Comparison of ENCODE assay signal across 8 cellular contexts in genomic region chr17:77254961-77255741, GRCh38.
DNase-seq lines count a peak whose midpoint lies in the region; ATAC-seq and TF ChIP-seq lines count a peak whose summit lies in the region.

No MANE protein-coding gene starts in this region.

- CTCF ChIA-PET in Panc1 (lab: Charles Lee) = interaction anchor here (0.5 to 1.6 kb wide), 9 partner anchors 10 to 267 kb away, joined by 3 to 7 read pairs (median 4); no protein-coding TSS in a partner anchor

- peak overlapping the region in 1 of 2 experiments; percentile 20; a peak in 2 of 4 replicates for H3K4me3 ChIP-seq in Panc1 (ENCODE audit: low read depth in 2 of 2, low read length in 2 of 2)
- peak overlapping the region in 1 of 4 donors; percentile 18 for H3K4me3 ChIP-seq in esophagus squamous epithelium
- no peak overlapping the region for H3K4me3 ChIP-seq in psoas muscle

- H3K4me1 ChIP-seq in Panc1 (ENCODE audit: control insufficient read depth, insufficient read depth, low read length) (peaks cover 38% of the 10 kb centered on the region), esophagus squamous epithelium (peaks cover 17 to 34% (median 31%) of the 10 kb centered on the region in 3 donors), psoas muscle (no peaks in the 10 kb centered on the region)

- ATAC-seq in Panc1 (peak; percentile 90), psoas muscle (peak in 3 of 4 donors; percentile 52 to 59 (median 57)), HG03097 (IDR thresholded peaks at IDR 0.05; ENCODE audit: low FRiP score, unreplicated experiment) (no peak)

- no peaks in the 10 kb centered on the region for H3K36me3 ChIP-seq in Panc1 (ENCODE audit: control insufficient read depth, insufficient read depth, low read length)
- H3K36me3 ChIP-seq in esophagus squamous epithelium = no peaks in the 10 kb centered on the region
- H3K36me3 ChIP-seq in psoas muscle (ENCODE audit: insufficient read depth in 1 of 2, low read depth in 1 of 2) = no peaks in the 10 kb centered on the region

- no peak for TF ChIP-seq CTCF in Panc1 (IDR thresholded peaks at IDR 0.05)
- TF ChIP-seq CTCF in esophagus squamous epithelium (IDR thresholded peaks at IDR 0.05) = peak in 2 of 6 experiments; percentile 7 to 19
- TF ChIP-seq CTCF in psoas muscle (IDR thresholded peaks at IDR 0.05) = no peak

- POLR2A ChIA-PET in Panc1 (lab: Charles Lee) = interaction anchor here (0.5 to 2.4 kb wide), 5 partner anchors 26 to 460 kb away, joined by 3 to 13 read pairs (median 3); no protein-coding TSS in a partner anchor

- H3K27ac ChIP-seq in Panc1 (ENCODE audit: low read length) (peak overlapping the region; percentile 97), esophagus squamous epithelium (peak overlapping the region; percentile 32 to 70 (median 62)), psoas muscle (no peak overlapping the region)

- intact Hi-C loops in Panc1 (cut with micrococcal nuclease; ENCODE audit: unreplicated experiment) = no loop called here
- intact Hi-C loops in esophagus squamous epithelium (cut with DNase I) = no loop called here
- intact Hi-C loops in psoas muscle (cut with DNase I) = no loop called here

- no peak for TF ChIP-seq POLR2A in esophagus squamous epithelium (IDR thresholded peaks at IDR 0.05)

- 41 to 43% methylated on average over 4 to 12 of the region's 24 CpGs for WGBS in esophagus squamous epithelium, 2 donors
- WGBS in psoas muscle, 3 donors = 54 to 71% (median 58%) methylated on average over 24 of the region's 24 CpGs

- in situ Hi-C loops in Panc1 (cut with HindIII; ENCODE audit: low pct_unique_long_range_greater_than_20kb, low sequenced_read_pairs) = no loop called here

- BruUV-seq in Panc1 (replicated peaks; lab: Mats Ljungman, UMichigan) = no TSS peak

- H3K9me3 ChIP-seq in Panc1 (ENCODE audit: control insufficient read depth, insufficient read depth, low read depth, low read length) = no peaks in the 10 kb centered on the region
- no peaks in the 10 kb centered on the region for H3K9me3 ChIP-seq in esophagus squamous epithelium
- H3K9me3 ChIP-seq in psoas muscle = no peaks in the 10 kb centered on the region

- peak; percentile 91 for DNase-seq in GM03348 (ENCODE audit: low spot score)
- DNase-seq in Panc1 (ENCODE audit: low read depth, low spot score) = peak; percentile 75
- no peak for DNase-seq in esophagus squamous epithelium (lab: John Stamatoyannopoulos, UW)
- DNase-seq in psoas muscle = no peak
- DNase-seq in NK-92 (lab: John Stamatoyannopoulos, UW; ENCODE audit: unreplicated experiment) = no peak
- no peak for DNase-seq in NOMO-1 treated with DMSO at 0.1 percent for 48 hours (lab: John Stamatoyannopoulos, UW; ENCODE audit: unreplicated experiment)
- DNase-seq in NCI-H1092 treated with DMSO at 0.1 percent for 48 hours (lab: John Stamatoyannopoulos, UW) = no peak

- H3K27me3 ChIP-seq in Panc1 (ENCODE audit: control insufficient read depth, insufficient read depth, low read length) (no peaks in the 10 kb centered on the region), esophagus squamous epithelium (peaks cover 0 to 30% (median 0%) of the 10 kb centered on the region in 4 donors), psoas muscle (ENCODE audit: insufficient read depth in 3 of 3, low read length in 2 of 3) (peaks cover 0 to 7% (median 4%) of the 10 kb centered on the region in 3 donors)

Comparison
In these comparisons a context has a peak if more than half of its experiments do, and no peak if none do; other contexts are left out.
1. DNase-seq: peak in GM03348 (single experiment) and Panc1 (single experiment); none in esophagus squamous epithelium (single experiment), psoas muscle (0 of 2), NK-92 (single experiment), NOMO-1 treated with DMSO at 0.1 percent for 48 hours (single experiment) and NCI-H1092 treated with DMSO at 0.1 percent for 48 hours (single experiment).